ENCODE assay signal across 8 cellular contexts in genomic region chr4:105473340-105474109, GRCh38. TPM values are rescaled to one million over a fixed set of nuclear protein-coding genes. Genes with fewer than 3 reads are reported as not detected.
DNase-seq lines count a peak whose midpoint lies in the region; ATAC-seq and TF ChIP-seq lines count a peak whose summit lies in the region.

Gene PPA2, minus strand, starts transcription at chr4:105474062. Its CDS starts 12 bp downstream, at chr4:105474050.

- peaks cover 45% of the 10 kb centered on the region for H3K79me2 ChIP-seq in neural cell (replicated peaks; ENCODE audit: insufficient read depth, low read length)

- peak within 1 kb of the TSS; percentile 83 for H3K4me3 ChIP-seq in neural cell (ENCODE audit: low read length)

- DNase-seq in ELF-1 (ENCODE audit: low read depth, low spot score) (peak; percentile 87), SIG-M5 (lab: John Stamatoyannopoulos, UW) (peak; percentile 64), activated gamma-delta T cell (lab: John Stamatoyannopoulos, UW) (peak; percentile 68), fibroblast of the conjunctiva (ENCODE audit: low read depth) (peak; percentile 81)
- peak; percentile 86 to 88 for DNase-seq in stimulated activated naive CD8-positive, alpha-beta T cell treated with anti-CD3 and anti-CD28 coated beads, Interleukin-15, amount 100 ng/mL, for 72 hours

- H2AFZ ChIP-seq in neural cell (ENCODE audit: low read depth, low read length) = peak within 1 kb of the TSS; percentile 81

- peak within 1 kb of the TSS; percentile 93 for H3K9ac ChIP-seq in neural cell (ENCODE audit: low read length)

- H3K4me3 Mint-ChIP-seq in stimulated activated naive CD8-positive, alpha-beta T cell treated with anti-CD3 and anti-CD28 coated beads, Interleukin-15, amount 100 ng/mL, for 72 hours = peak within 1 kb of the TSS; percentile 91 to 93

- peak within 1 kb of the TSS; percentile 81 for H3K27ac ChIP-seq in KOPT-K1 (ENCODE audit: low read depth, low read length, poor library complexity, severe bottlenecking)
- peak within 1 kb of the TSS; percentile 91 for H3K27ac ChIP-seq in neural cell (ENCODE audit: low read length)

- peak within 1 kb of the TSS; percentile 98 for H3K27ac Mint-ChIP-seq in stimulated activated naive CD8-positive, alpha-beta T cell treated with anti-CD3 and anti-CD28 coated beads, Interleukin-15, amount 100 ng/mL, for 72 hours

- no peaks in the 10 kb centered on the region for H3K27me3 Mint-ChIP-seq in stimulated activated naive CD8-positive, alpha-beta T cell treated with anti-CD3 and anti-CD28 coated beads, Interleukin-15, amount 100 ng/mL, for 72 hours

- peak; percentile 68 for TF ChIP-seq EP300 in neural cell (conservative IDR thresholded peaks at IDR 0.05; ENCODE audit: poor library complexity, severe bottlenecking)

- no peaks in the 10 kb centered on the region for H4K20me1 ChIP-seq in neural cell (ENCODE audit: insufficient read depth)

- H3K36me3 ChIP-seq in KOPT-K1 (ENCODE audit: insufficient read depth, low read length) = no peaks in the 10 kb centered on the region; the same call in 1 of the 2 replicates
- no peaks in the 10 kb centered on the region for H3K36me3 ChIP-seq in neural cell (ENCODE audit: insufficient read depth, low read length)

- H3K9me3 Mint-ChIP-seq in stimulated activated naive CD8-positive, alpha-beta T cell treated with anti-CD3 and anti-CD28 coated beads, Interleukin-15, amount 100 ng/mL, for 72 hours = no peaks in the 10 kb centered on the region

- no peaks in the 10 kb centered on the region for H3K9me2 ChIP-seq in neural cell (ENCODE audit: insufficient read depth, low read length)

- no peaks in the 10 kb centered on the region for H3K27me3 ChIP-seq in neural cell (ENCODE audit: insufficient read depth, low read depth, low read length)

- H3K9me3 ChIP-seq in KOPT-K1 (ENCODE audit: insufficient read depth, low read length, poor library complexity, severe bottlenecking) (no peaks in the 10 kb centered on the region), neural cell (ENCODE audit: low read length) (no peaks in the 10 kb centered on the region)

- H3K4me1 Mint-ChIP-seq in stimulated activated naive CD8-positive, alpha-beta T cell treated with anti-CD3 and anti-CD28 coated beads, Interleukin-15, amount 100 ng/mL, for 72 hours = peaks cover 17% of the 10 kb centered on the region

- peak within 1 kb of the TSS; percentile 87 for H3K4me2 ChIP-seq in neural cell (ENCODE audit: low read length)

- no peak for TF ChIP-seq CTCF in neural cell (IDR thresholded peaks at IDR 0.05; ENCODE audit: poor library complexity, severe bottlenecking)

- H3F3A ChIP-seq in neural cell (ENCODE audit: insufficient read depth, low read length, poor library complexity, severe bottlenecking) = no peaks in the 10 kb centered on the region

- peak; percentile 68 for TF ChIP-seq RAD21 in neural cell (conservative IDR thresholded peaks at IDR 0.05)

- peak; percentile 89 for ATAC-seq in GM21825 (IDR thresholded peaks at IDR 0.05; ENCODE audit: unreplicated experiment)
- peak; percentile 89 for ATAC-seq in stimulated activated naive CD8-positive, alpha-beta T cell treated with anti-CD3 and anti-CD28 coated beads, Interleukin-15, amount 100 ng/mL, for 72 hours

TF ChIP-seq in neural cell, 6 proteins besides CTCF, POLR2A, EP300 and RAD21:
- TF ChIP-seq TAF1 (IDR thresholded peaks at IDR 0.05; ENCODE audit: low read depth) (peak; percentile 89), SMC3 (conservative IDR thresholded peaks at IDR 0.05; ENCODE audit: poor library complexity) (no peak), EZH2 (IDR thresholded peaks at IDR 0.05; ENCODE audit: borderline replicate concordance, insufficient read depth, low read length, poor library complexity, severe bottlenecking) (no peak), MXI1 (conservative IDR thresholded peaks at IDR 0.05; ENCODE audit: poor library complexity, severe bottlenecking) (peak; percentile 64), POLR2AphosphoS5 (IDR thresholded peaks at IDR 0.05) (peak; percentile 91)
- TF ChIP-seq, protein P1, sequence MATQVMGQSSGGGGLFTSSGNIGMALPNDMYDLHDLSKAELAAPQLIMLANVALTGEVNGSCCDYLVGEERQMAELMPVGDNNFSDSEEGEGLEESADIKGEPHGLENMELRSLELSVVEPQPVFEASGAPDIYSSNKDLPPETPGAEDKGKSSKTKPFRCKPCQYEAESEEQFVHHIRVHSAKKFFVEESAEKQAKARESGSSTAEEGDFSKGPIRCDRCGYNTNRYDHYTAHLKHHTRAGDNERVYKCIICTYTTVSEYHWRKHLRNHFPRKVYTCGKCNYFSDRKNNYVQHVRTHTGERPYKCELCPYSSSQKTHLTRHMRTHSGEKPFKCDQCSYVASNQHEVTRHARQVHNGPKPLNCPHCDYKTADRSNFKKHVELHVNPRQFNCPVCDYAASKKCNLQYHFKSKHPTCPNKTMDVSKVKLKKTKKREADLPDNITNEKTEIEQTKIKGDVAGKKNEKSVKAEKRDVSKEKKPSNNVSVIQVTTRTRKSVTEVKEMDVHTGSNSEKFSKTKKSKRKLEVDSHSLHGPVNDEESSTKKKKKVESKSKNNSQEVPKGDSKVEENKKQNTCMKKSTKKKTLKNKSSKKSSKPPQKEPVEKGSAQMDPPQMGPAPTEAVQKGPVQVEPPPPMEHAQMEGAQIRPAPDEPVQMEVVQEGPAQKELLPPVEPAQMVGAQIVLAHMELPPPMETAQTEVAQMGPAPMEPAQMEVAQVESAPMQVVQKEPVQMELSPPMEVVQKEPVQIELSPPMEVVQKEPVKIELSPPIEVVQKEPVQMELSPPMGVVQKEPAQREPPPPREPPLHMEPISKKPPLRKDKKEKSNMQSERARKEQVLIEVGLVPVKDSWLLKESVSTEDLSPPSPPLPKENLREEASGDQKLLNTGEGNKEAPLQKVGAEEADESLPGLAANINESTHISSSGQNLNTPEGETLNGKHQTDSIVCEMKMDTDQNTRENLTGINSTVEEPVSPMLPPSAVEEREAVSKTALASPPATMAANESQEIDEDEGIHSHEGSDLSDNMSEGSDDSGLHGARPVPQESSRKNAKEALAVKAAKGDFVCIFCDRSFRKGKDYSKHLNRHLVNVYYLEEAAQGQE (IDR thresholded peaks at IDR 0.05; ENCODE audit: borderline replicate concordance) = peak; percentile 61

RNA-seq across cellular contexts. Expression of gene PPA2, which starts in this region (rescaled TPM):
- polyA plus RNA-seq in neural cell = 151 and 180 TPM in 2 replicates
- 128 TPM in 2 replicates for polyA minus RNA-seq in neural cell

Comparison
In these comparisons a context has a peak if more than half of its experiments do, and no peak if none do; other contexts are left out.
1. Peak in every context shown above with its lines: DNase-seq, ATAC-seq, H3K4me3 ChIP-seq and H3K27ac ChIP-seq.